1 cellular context compared by ENCODE assay signal in the genomic region with DNA sequence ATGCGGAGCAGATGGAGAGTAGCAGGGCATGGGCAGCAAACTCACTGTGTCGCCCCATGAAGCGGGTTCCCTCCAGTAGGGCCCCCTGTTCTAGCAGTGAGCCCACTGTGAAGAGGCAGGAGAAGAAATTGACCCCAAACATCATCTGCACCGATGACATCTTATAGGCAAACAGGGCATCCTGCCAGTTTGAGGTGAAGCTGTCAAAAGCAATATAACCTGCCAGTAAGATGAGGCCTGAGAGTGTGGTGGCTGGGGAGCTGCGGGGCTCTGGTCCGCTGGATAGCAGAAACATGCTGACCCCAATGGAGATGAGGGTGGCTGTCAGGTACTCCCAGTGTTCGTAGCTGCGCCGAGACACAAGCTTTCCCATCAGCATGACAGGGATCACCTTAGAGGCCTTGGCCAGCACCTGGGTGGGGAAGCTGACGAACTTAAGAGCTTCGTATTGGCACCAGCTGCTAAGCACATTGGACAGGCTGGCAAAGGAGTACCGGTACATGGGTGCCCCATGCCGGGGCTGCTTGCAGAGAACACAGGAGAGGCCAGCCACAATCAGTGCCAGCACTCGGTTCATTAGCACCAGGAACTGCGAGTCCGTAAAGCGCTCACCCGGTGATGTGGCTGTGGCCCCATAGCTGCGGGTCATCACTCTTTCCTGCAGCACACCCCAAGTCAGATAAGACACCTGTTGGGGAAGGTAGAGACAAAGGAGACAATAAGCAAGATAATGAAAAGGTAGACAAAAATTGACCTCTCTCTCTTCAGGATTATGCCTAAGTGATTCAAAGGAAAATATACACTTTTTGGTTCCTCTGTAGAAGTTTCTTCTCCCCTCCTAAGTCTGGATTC.
TF ChIP-seq lines count a peak whose summit lies in the region.

No MANE protein-coding gene starts in this region.

TF ChIP-seq in Ishikawa, 13 proteins besides CTCF, POLR2A, EP300 and RAD21:
- TF ChIP-seq, protein P1, sequence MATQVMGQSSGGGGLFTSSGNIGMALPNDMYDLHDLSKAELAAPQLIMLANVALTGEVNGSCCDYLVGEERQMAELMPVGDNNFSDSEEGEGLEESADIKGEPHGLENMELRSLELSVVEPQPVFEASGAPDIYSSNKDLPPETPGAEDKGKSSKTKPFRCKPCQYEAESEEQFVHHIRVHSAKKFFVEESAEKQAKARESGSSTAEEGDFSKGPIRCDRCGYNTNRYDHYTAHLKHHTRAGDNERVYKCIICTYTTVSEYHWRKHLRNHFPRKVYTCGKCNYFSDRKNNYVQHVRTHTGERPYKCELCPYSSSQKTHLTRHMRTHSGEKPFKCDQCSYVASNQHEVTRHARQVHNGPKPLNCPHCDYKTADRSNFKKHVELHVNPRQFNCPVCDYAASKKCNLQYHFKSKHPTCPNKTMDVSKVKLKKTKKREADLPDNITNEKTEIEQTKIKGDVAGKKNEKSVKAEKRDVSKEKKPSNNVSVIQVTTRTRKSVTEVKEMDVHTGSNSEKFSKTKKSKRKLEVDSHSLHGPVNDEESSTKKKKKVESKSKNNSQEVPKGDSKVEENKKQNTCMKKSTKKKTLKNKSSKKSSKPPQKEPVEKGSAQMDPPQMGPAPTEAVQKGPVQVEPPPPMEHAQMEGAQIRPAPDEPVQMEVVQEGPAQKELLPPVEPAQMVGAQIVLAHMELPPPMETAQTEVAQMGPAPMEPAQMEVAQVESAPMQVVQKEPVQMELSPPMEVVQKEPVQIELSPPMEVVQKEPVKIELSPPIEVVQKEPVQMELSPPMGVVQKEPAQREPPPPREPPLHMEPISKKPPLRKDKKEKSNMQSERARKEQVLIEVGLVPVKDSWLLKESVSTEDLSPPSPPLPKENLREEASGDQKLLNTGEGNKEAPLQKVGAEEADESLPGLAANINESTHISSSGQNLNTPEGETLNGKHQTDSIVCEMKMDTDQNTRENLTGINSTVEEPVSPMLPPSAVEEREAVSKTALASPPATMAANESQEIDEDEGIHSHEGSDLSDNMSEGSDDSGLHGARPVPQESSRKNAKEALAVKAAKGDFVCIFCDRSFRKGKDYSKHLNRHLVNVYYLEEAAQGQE (IDR thresholded peaks at IDR 0.05; ENCODE audit: low read depth) = no peak
- TF ChIP-seq TEAD4 (IDR thresholded peaks at IDR 0.05) = 0 out of 2 replicates have a peak, but pooled peaks have one; percentile 2
- no peak for TF ChIP-seq TAF1 (IDR thresholded peaks at IDR 0.05; ENCODE audit: low read depth)
